ENCODE assay signal across 14 cellular contexts in the genomic region with DNA sequence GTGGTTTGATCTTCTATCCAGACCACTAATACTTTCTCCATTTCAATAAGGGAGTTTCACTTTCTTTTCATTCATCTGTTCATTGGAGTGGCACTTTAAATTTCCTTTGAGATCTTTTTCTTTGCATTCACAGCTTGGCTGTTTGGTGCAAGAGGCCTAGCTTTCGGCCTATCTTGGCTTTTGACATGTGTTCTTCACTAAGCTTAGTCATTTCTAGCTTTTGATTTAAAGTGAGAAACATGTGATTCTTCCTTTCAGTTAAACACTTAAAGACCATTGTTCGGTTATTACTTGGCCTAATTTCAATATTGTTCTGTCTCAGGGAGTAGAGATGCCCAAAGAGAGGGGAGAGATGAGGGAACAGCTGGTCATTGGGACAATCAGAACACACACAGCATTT. TPM values are rescaled to one million over a fixed set of nuclear protein-coding genes. Genes with fewer than 3 reads are reported as not detected.
A peak's percentile ranks its signal among the peaks of the same experiment; 100 is the strongest.
DNase-seq lines count a peak whose midpoint lies in the region; ATAC-seq and FAIRE-seq lines count a peak whose summit lies in the region.
"Had no signal": no experiment of that assay in that cellular context is flagged by ENCODE, and none has a peak within 500 bp of the region (broad histone marks: within the 10 kb centered on the region; RNA-seq: fewer than 3 reads in every experiment).

No MANE protein-coding gene starts in this region.

- no peak overlapping the region for H3K9ac ChIP-seq in trophoblast cell (ENCODE audit: low read length)

- no peak overlapping the region for H2BK5ac ChIP-seq in trophoblast cell (ENCODE audit: low read depth, low read length, poor library complexity)

- whole genome bisulfite sequencing in trophoblast cell (ENCODE audit: extremely low coverage, insufficient coverage, insufficient read length) = no CpG with 5 or more reads among the region's 2 CpGs

- H3K79me1 ChIP-seq in trophoblast cell (ENCODE audit: low read length) = no peaks in the 10 kb centered on the region

- no peaks in the 10 kb centered on the region for H3K9me3 Mint-ChIP-seq in activated T-cell treated with anti-CD3 and anti-CD28 coated beads, Interleukin-2, amount 50 U/mL, for 4 hours
- H3K9me3 Mint-ChIP-seq: naive thymus-derived CD8-positive, alpha-beta T cell had no signal

- H3K4me3 ChIP-seq in trophoblast cell (ENCODE audit: low read depth, low read length) = no peak overlapping the region
- H3K4me3 ChIP-seq: PC-9 had no signal

- peak; percentile 62 to 81 for ATAC-seq in activated T-cell treated with anti-CD3 and anti-CD28 coated beads, Interleukin-2, amount 50 U/mL, for 4 hours
- ATAC-seq in GM21447 (IDR thresholded peaks at IDR 0.05; ENCODE audit: unreplicated experiment) (peak; percentile 81), HG03095 (IDR thresholded peaks at IDR 0.05; ENCODE audit: unreplicated experiment) (peak; percentile 94)
- ATAC-seq: naive thymus-derived CD8-positive, alpha-beta T cell had no signal

- no peaks in the 10 kb centered on the region for H3K27me3 ChIP-seq in trophoblast cell (ENCODE audit: insufficient read depth, low read length)

- no peak overlapping the region for H2BK120ac ChIP-seq in trophoblast cell (ENCODE audit: insufficient read depth, low read length, poor library complexity)

- H4K12ac ChIP-seq in trophoblast cell (ENCODE audit: low read depth, low read length) = no peak overlapping the region

- H3K4me1 ChIP-seq in trophoblast cell (ENCODE audit: control insufficient read depth in 1 of 2, insufficient read depth in 2 of 2, low read length in 2 of 2) = no peaks in the 10 kb centered on the region

- H3K36me3 ChIP-seq in trophoblast cell (ENCODE audit: control insufficient read depth in 1 of 2, insufficient read depth in 2 of 2, low read length in 2 of 2) = no peaks in the 10 kb centered on the region

- H2AK5ac ChIP-seq in trophoblast cell (ENCODE audit: low read length) = no peak overlapping the region

- no peak overlapping the region for H3K27ac ChIP-seq in trophoblast cell (ENCODE audit: low read depth, low read length)
- H3K27ac ChIP-seq: PC-9 had no signal

- H3K79me2 ChIP-seq in trophoblast cell (ENCODE audit: control insufficient read depth, insufficient read depth, low read length, poor library complexity) = no peaks in the 10 kb centered on the region

- H4K91ac ChIP-seq in trophoblast cell (ENCODE audit: low read depth, low read length) = no peak overlapping the region

- peaks cover 8% of the 10 kb centered on the region for H3K4me1 Mint-ChIP-seq in activated T-cell treated with anti-CD3 and anti-CD28 coated beads, Interleukin-2, amount 50 U/mL, for 4 hours (ENCODE audit: low read depth)

- no peak overlapping the region for H3K4me2 ChIP-seq in trophoblast cell (ENCODE audit: low read length)
- H3K4me2 ChIP-seq: PC-9 had no signal

- H3K18ac ChIP-seq in trophoblast cell (ENCODE audit: low read length) = no peak overlapping the region

- H3K36me3 Mint-ChIP-seq in activated T-cell treated with anti-CD3 and anti-CD28 coated beads, Interleukin-2, amount 50 U/mL, for 4 hours (ENCODE audit: insufficient read depth) = no peaks in the 10 kb centered on the region
- H3K36me3 Mint-ChIP-seq: naive thymus-derived CD8-positive, alpha-beta T cell had no signal

- no peak overlapping the region for H4K8ac ChIP-seq in trophoblast cell (ENCODE audit: low read depth, low read length)

- no peak overlapping the region for H2AFZ ChIP-seq in trophoblast cell (ENCODE audit: insufficient read depth, low read length, poor library complexity)
- H2AFZ ChIP-seq: PC-9 had no signal

- H3K4ac ChIP-seq in trophoblast cell (ENCODE audit: low read depth, low read length) = no peak overlapping the region

- no peak for FAIRE-seq in urothelium cell line (lab: Jason Lieb, UNC)
- FAIRE-seq: G401.6 had no signal

- H3K14ac ChIP-seq in trophoblast cell (ENCODE audit: low read length) = no peak overlapping the region

- no peak for DNase-seq in activated T-cell treated with anti-CD3 and anti-CD28 coated beads, Interleukin-2, amount 50 U/mL, for 4 hours
- DNase-seq in activated T-cell treated with anti-CD3 and anti-CD28 coated beads, Interleukin-2, amount 50 U/mL, for 1 hour = no peak
- DNase-seq in foreskin melanocyte (peak; percentile 73), NCI-H446 (lab: John Stamatoyannopoulos, UW) (no peak), urothelium cell line (ENCODE audit: low spot score) (no peak), trophoblast cell (no peak)
- DNase-seq: amniotic stem cell; naive thymus-derived CD8-positive, alpha-beta T cell; NCI-H1436; PC-9 had no signal

- peaks cover 4% of the 10 kb centered on the region for H3K9me3 ChIP-seq in trophoblast cell (ENCODE audit: insufficient read depth, low read depth, low read length)

- no peak overlapping the region for H3K23ac ChIP-seq in trophoblast cell (ENCODE audit: low read length)

- no peaks in the 10 kb centered on the region for H3K27me3 Mint-ChIP-seq in activated T-cell treated with anti-CD3 and anti-CD28 coated beads, Interleukin-2, amount 50 U/mL, for 4 hours (ENCODE audit: low read depth)
- H3K27me3 Mint-ChIP-seq: naive thymus-derived CD8-positive, alpha-beta T cell had no signal

- no peak overlapping the region for H3K4me3 Mint-ChIP-seq in activated T-cell treated with anti-CD3 and anti-CD28 coated beads, Interleukin-2, amount 50 U/mL, for 4 hours

- no peak overlapping the region for H2BK12ac ChIP-seq in trophoblast cell (ENCODE audit: low read length)

RNA-seq across cellular contexts. Expression of a gene that starts 24.3 kb away (rescaled TPM):
- total RNA-seq in activated T-cell treated with anti-CD3 and anti-CD28 coated beads, Interleukin-2, amount 50 U/mL, for 4 hours = 1 to 10 TPM in 2 of 3 donors, under 1 TPM in 1; 0.56 to 2.8 (median 1.7) TPM
- not detected in 2 replicates for polyA plus RNA-seq in trophoblast cell (2013)
- total RNA-seq: naive thymus-derived CD8-positive, alpha-beta T cell; PC-9 had no signal
- polyA plus RNA-seq: AG04450; naive thymus-derived CD8-positive, alpha-beta T cell had no signal
